23 cellular contexts compared by ENCODE assay signal in the genomic region with DNA sequence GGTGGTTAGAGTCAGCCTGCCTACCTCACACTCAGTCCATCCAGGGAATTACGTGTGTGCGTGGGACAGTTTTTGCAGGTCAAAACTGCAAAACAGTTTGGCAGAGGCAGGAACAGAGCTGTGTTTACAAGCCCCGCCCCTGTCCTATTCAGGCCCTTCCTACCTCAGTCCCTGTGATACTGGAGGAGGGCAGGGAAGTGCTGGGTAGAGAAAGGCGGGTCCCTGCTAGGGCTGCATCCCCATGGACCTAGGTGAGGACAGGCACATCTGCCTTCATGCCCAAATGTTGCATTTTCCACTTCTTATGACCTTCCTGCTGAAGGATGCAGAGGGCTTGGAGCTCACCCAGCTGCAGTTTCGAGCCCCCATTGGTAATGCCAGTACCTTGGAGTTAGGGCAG. TPM values are rescaled to one million over a fixed set of nuclear protein-coding genes. Genes with fewer than 3 reads are reported as not detected.
DNase-seq lines count a peak whose midpoint lies in the region; ATAC-seq and TF ChIP-seq lines count a peak whose summit lies in the region.
"Had no signal": no experiment of that assay in that cellular context is flagged by ENCODE, and none has a peak within 500 bp of the region (broad histone marks: within the 10 kb centered on the region; RNA-seq: fewer than 3 reads in every experiment).

No MANE protein-coding gene starts in this region.

- TF ChIP-seq CTCF in GM23338 (conservative IDR thresholded peaks at IDR 0.05; ENCODE audit: low read depth in 2 of 2), result no peak
- TF ChIP-seq CTCF in Peyer's patch (IDR thresholded peaks at IDR 0.05), result no peak
- TF ChIP-seq CTCF in fibroblast of mammary gland (conservative IDR thresholded peaks at IDR 0.05; ENCODE audit: control insufficient read depth, insufficient read depth, low read depth, low read length), result no peak
- TF ChIP-seq CTCF in sigmoid colon (IDR thresholded peaks at IDR 0.05), result no peak

- DNase-seq in GM23338 (ENCODE audit: low spot score), result peak; percentile 50
- DNase-seq in Peyer's patch, result peak in 2 of 3 donors; percentile 41 to 43
- DNase-seq in fibroblast of mammary gland (ENCODE audit: low read depth), result peak; percentile 10
- DNase-seq in sigmoid colon, result peak; percentile 34
- DNase-seq in SHP77 (lab: John Stamatoyannopoulos, UW), result no peak
- DNase-seq in activated CD4-positive, alpha-beta memory T cell treated with anti-CD3 and anti-CD28 coated beads, Interleukin-2, amount 10 ng/mL, durations not matched to agents 7 days and 5 days, result no peak
- DNase-seq in NCI-H524 (lab: John Stamatoyannopoulos, UW), result no peak
- DNase-seq: ACHN; activated naive CD4-positive, alpha-beta T cell treated with Interleukin-2 at 50 U/mL for 16 hours; activated T-cell treated with anti-CD3 and anti-CD28 coated beads, Interleukin-2, amount 50 U/mL, for 48 hours; CD8-positive, alpha-beta memory T cell; DMS 273 treated with DMSO at 0.1 percent for 48 hours; foreskin fibroblast; kidney; NCI-H1092; NCI-H1694; NCI-H446; NCI-H82; RPMI8226; stimulated activated naive B cell treated with anti-CD40 and anti-IgM and Interleukin-4, amounts not matched to agents 10 μg/mL and 1 μg/mL and 100 μg/mL, for 72 hours had no signal

- CTCF ChIA-PET in activated CD4-positive, alpha-beta memory T cell treated with anti-CD3 and anti-CD28 coated beads, Interleukin-2, amount 10 ng/mL, durations not matched to agents 7 days and 5 days (lab: Charles Lee), result interaction anchor here (0.6 kb wide), 1 partner anchor 14 kb away, joined by 3 read pairs; no protein-coding TSS in a partner anchor

- H3K79me2 ChIP-seq in GM23338 (replicated peaks; ENCODE audit: insufficient read depth), result no peaks in the 10 kb centered on the region

- H4K20me1 ChIP-seq in GM23338 (replicated peaks; ENCODE audit: insufficient read depth), result no peaks in the 10 kb centered on the region

- peak overlapping the region; percentile 68; the same call in 1 of the 2 replicates for H3K27ac Mint-ChIP-seq in GM23338
- H3K27ac Mint-ChIP-seq in activated CD4-positive, alpha-beta memory T cell treated with anti-CD3 and anti-CD28 coated beads, Interleukin-2, amount 10 ng/mL, durations not matched to agents 7 days and 5 days, result no peak overlapping the region
- H3K27ac Mint-ChIP-seq: B cell; stimulated activated naive B cell treated with anti-CD40 and anti-IgM and Interleukin-4, amounts not matched to agents 10 μg/mL and 1 μg/mL and 100 μg/mL, for 72 hours had no signal

- no peaks in the 10 kb centered on the region for H3F3A ChIP-seq in GM23338 (replicated peaks; ENCODE audit: low read depth)

- intact Hi-C loops in sigmoid colon (cut with DNase I), result no loop called here

- peaks cover 5% of the 10 kb centered on the region for H3K27me3 Mint-ChIP-seq in GM23338 (ENCODE audit: insufficient read depth, low read depth, poor library complexity)
- no peaks in the 10 kb centered on the region for H3K27me3 Mint-ChIP-seq in activated CD4-positive, alpha-beta memory T cell treated with anti-CD3 and anti-CD28 coated beads, Interleukin-2, amount 10 ng/mL, durations not matched to agents 7 days and 5 days
- H3K27me3 Mint-ChIP-seq: B cell had no signal

- H3K36me3 Mint-ChIP-seq in GM23338 (ENCODE audit: low read depth), result peaks cover 2% of the 10 kb centered on the region; the same call in 1 of the 3 replicates
- no peaks in the 10 kb centered on the region for H3K36me3 Mint-ChIP-seq in activated CD4-positive, alpha-beta memory T cell treated with anti-CD3 and anti-CD28 coated beads, Interleukin-2, amount 10 ng/mL, durations not matched to agents 7 days and 5 days (ENCODE audit: low read depth)
- H3K36me3 Mint-ChIP-seq: CD8-positive, alpha-beta memory T cell; stimulated activated naive B cell treated with anti-CD40 and anti-IgM and Interleukin-4, amounts not matched to agents 10 μg/mL and 1 μg/mL and 100 μg/mL, for 72 hours had no signal

- ATAC-seq in GM23338, result peak; percentile 93
- ATAC-seq: stimulated activated naive B cell treated with anti-CD40 and anti-IgM and Interleukin-4, amounts not matched to agents 10 μg/mL and 1 μg/mL and 100 μg/mL, for 72 hours had no signal

- no peaks in the 10 kb centered on the region for H3K9me2 ChIP-seq in GM23338 (ENCODE audit: insufficient read depth)

- H3K36me3 ChIP-seq in GM23338 (ENCODE audit: insufficient read depth), result no peaks in the 10 kb centered on the region
- no peaks in the 10 kb centered on the region for H3K36me3 ChIP-seq in Peyer's patch
- no peaks in the 10 kb centered on the region for H3K36me3 ChIP-seq in sigmoid colon
- H3K36me3 ChIP-seq: neutrophil, prostate gland had no signal

- H3K4me3 Mint-ChIP-seq in GM23338, result no peak overlapping the region
- no peak overlapping the region for H3K4me3 Mint-ChIP-seq in activated CD4-positive, alpha-beta memory T cell treated with anti-CD3 and anti-CD28 coated beads, Interleukin-2, amount 10 ng/mL, durations not matched to agents 7 days and 5 days
- H3K4me3 Mint-ChIP-seq: B cell; CD8-positive, alpha-beta memory T cell; stimulated activated naive B cell treated with anti-CD40 and anti-IgM and Interleukin-4, amounts not matched to agents 10 μg/mL and 1 μg/mL and 100 μg/mL, for 72 hours had no signal

- no peak overlapping the region for H3K27ac ChIP-seq in GM23338 (ENCODE audit: low read depth)
- H3K27ac ChIP-seq in Peyer's patch, result no peak overlapping the region
- H3K27ac ChIP-seq in sigmoid colon, result no peak overlapping the region
- H3K27ac ChIP-seq: neutrophil, prostate gland had no signal

- TF ChIP-seq EP300 in sigmoid colon (IDR thresholded peaks at IDR 0.05), result no peak

- H3K9me3 ChIP-seq in Peyer's patch (no peaks in the 10 kb centered on the region), sigmoid colon (no peaks in the 10 kb centered on the region)
- H3K9me3 ChIP-seq: neutrophil, prostate gland had no signal

- POLR2A ChIA-PET in activated CD4-positive, alpha-beta memory T cell treated with anti-CD3 and anti-CD28 coated beads, Interleukin-2, amount 10 ng/mL, durations not matched to agents 7 days and 5 days (lab: Charles Lee), result no interaction called here

- H3K4me2 ChIP-seq in GM23338, result no peak overlapping the region

- H2AFZ ChIP-seq in GM23338, result peak overlapping the region; percentile 38; the same call in 1 of the 2 replicates

- WGBS in sigmoid colon, 2 donors, result 32 to 69% methylated on average over 5 of the region's 5 CpGs

- no peak for TF ChIP-seq POLR2A in Peyer's patch (IDR thresholded peaks at IDR 0.05)
- no peak for TF ChIP-seq POLR2A in sigmoid colon (IDR thresholded peaks at IDR 0.05)

- H3K4me1 ChIP-seq in GM23338 (ENCODE audit: insufficient read depth) (no peaks in the 10 kb centered on the region), Peyer's patch (peaks cover 0 to 5% (median 0%) of the 10 kb centered on the region in 4 donors), sigmoid colon (no peaks in the 10 kb centered on the region)
- H3K4me1 ChIP-seq: prostate gland had no signal

- H3K9me3 Mint-ChIP-seq in GM23338, result peaks cover 14% of the 10 kb centered on the region; the same call in 2 of the 3 replicates
- no peaks in the 10 kb centered on the region for H3K9me3 Mint-ChIP-seq in activated CD4-positive, alpha-beta memory T cell treated with anti-CD3 and anti-CD28 coated beads, Interleukin-2, amount 10 ng/mL, durations not matched to agents 7 days and 5 days
- H3K9me3 Mint-ChIP-seq: CD8-positive, alpha-beta memory T cell had no signal

- no peaks in the 10 kb centered on the region for H3K27me3 ChIP-seq in GM23338 (ENCODE audit: insufficient read depth)
- H3K27me3 ChIP-seq in Peyer's patch, result no peaks in the 10 kb centered on the region
- H3K27me3 ChIP-seq in sigmoid colon, result no peaks in the 10 kb centered on the region
- H3K27me3 ChIP-seq: neutrophil had no signal

- H3K4me3 ChIP-seq in GM23338 (no peak overlapping the region), Peyer's patch (no peak overlapping the region), fibroblast of mammary gland (ENCODE audit: control insufficient read depth, low read depth, low read length) (no peak overlapping the region), sigmoid colon (no peak overlapping the region)
- H3K4me3 ChIP-seq: prostate gland had no signal

- peaks cover 3% of the 10 kb centered on the region; the same call in 1 of the 3 replicates for H3K4me1 Mint-ChIP-seq in GM23338
- no peaks in the 10 kb centered on the region for H3K4me1 Mint-ChIP-seq in activated CD4-positive, alpha-beta memory T cell treated with anti-CD3 and anti-CD28 coated beads, Interleukin-2, amount 10 ng/mL, durations not matched to agents 7 days and 5 days
- H3K4me1 Mint-ChIP-seq: B cell; CD8-positive, alpha-beta memory T cell had no signal

TF ChIP-seq in GM23338, 12 proteins besides CTCF, POLR2A, EP300 and RAD21 (continues in another document):
- TF ChIP-seq EZH2 (IDR thresholded peaks at IDR 0.05; ENCODE audit: low read depth, unreplicated experiment) (no peak), ZNF114 (CRISPR knock-in tag; IDR thresholded peaks at IDR 0.05) (no peak)

RNA-seq across cellular contexts. Expression of a gene that starts 25.1 kb away (rescaled TPM):
- 14.4 and 20.5 TPM in 2 replicates for total RNA-seq in GM23338 (2014; rRNA removed; shearing (Covaris generic))
- polyA plus RNA-seq in GM23338 (2016; fragmentation: Nextera tagmentation; extraction: Ambion mirVana) (32.7 and 34.4 TPM in 2 replicates), sigmoid colon (100 to 1,000 TPM in 2 of 3 donors, 10 to 100 TPM in 1; 94.7 to 266 (median 187) TPM)
- total RNA-seq in Peyer's patch (100 to 1,000 TPM in 1 of 4 donors, 10 to 100 TPM in 3; 62.3 to 111 (median 70.7) TPM), sigmoid colon (100 to 1,000 TPM; 116 to 190 (median 185) TPM)
- total RNA-seq in activated CD4-positive, alpha-beta memory T cell treated with anti-CD3 and anti-CD28 coated beads, Interleukin-2, amount 10 ng/mL, durations not matched to agents 7 days and 5 days, result 10 to 100 TPM; 40.2 to 40.7 TPM

RNA-seq across cellular contexts. Expression of a gene that starts 26.3 kb away (rescaled TPM):
- total RNA-seq in GM23338 (2014; rRNA removed; shearing (Covaris generic)), result 18.1 and 20.7 TPM in 2 replicates
- polyA plus RNA-seq in GM23338 (2016; fragmentation: Nextera tagmentation; extraction: Ambion mirVana), result 13.8 and 15.2 TPM in 2 replicates
- 10 to 100 TPM; 15.1 to 69.3 (median 27.0) TPM for total RNA-seq in Peyer's patch
- total RNA-seq in sigmoid colon, result 10 to 100 TPM; 14.3 to 47.2 (median 24.0) TPM
- 10 to 100 TPM in 1 of 3 donors, 1 to 10 TPM in 2; 3.0 to 10.7 (median 6.0) TPM for polyA plus RNA-seq in sigmoid colon
- total RNA-seq in activated CD4-positive, alpha-beta memory T cell treated with anti-CD3 and anti-CD28 coated beads, Interleukin-2, amount 10 ng/mL, durations not matched to agents 7 days and 5 days, result 10 to 100 TPM; 12.4 to 15.2 TPM

RNA-seq across cellular contexts. Expression of a gene that starts 49.3 kb away (rescaled TPM):
- total RNA-seq in GM23338 (2014; rRNA removed; shearing (Covaris generic)), result 63.5 and 73.7 TPM in 2 replicates
- polyA plus RNA-seq in GM23338 (2016; fragmentation: Nextera tagmentation; extraction: Ambion mirVana) (35.3 and 40.2 TPM in 2 replicates), sigmoid colon (10 to 100 TPM; 19.7 to 51.0 (median 22.2) TPM)
- total RNA-seq in Peyer's patch (100 to 1,000 TPM in 3 of 4 donors, 10 to 100 TPM in 1; 61.9 to 125 (median 115) TPM), sigmoid colon (10 to 100 TPM; 66.2 to 93.8 (median 81.2) TPM)
- 10 to 100 TPM; 88.3 to 91.6 TPM for total RNA-seq in activated CD4-positive, alpha-beta memory T cell treated with anti-CD3 and anti-CD28 coated beads, Interleukin-2, amount 10 ng/mL, durations not matched to agents 7 days and 5 days

Comparison
In these comparisons a context has a peak if more than half of its experiments do, and no peak if none do; other contexts are left out.
1. DNase-seq: peak in GM23338 (single experiment), Peyer's patch (2 of 3), fibroblast of mammary gland (single experiment) and sigmoid colon (single experiment); none in SHP77 (0 of 2), activated CD4-positive, alpha-beta memory T cell treated with anti-CD3 and anti-CD28 coated beads, Interleukin-2, amount 10 ng/mL, durations not matched to agents 7 days and 5 days (single experiment) and NCI-H524 (0 of 2).